In the genomic region with DNA sequence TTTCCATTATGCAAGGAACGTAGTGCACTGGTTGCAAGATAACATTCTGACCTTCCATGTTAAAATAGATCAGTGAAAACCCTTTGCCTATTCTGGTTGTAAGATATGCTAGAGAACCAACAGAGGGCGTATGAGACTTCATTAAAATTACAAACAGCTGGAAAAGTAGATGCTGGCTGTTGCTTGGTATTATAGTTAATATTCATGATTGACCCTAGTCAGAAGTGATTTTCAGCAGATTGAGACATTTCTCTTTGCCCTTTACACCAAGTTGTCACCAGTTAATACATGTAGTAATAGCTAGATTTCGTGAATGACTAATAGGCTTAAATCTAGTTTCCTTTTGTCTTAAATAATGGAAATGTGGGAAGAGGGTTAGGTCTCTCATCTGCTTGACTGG, we compare ENCODE assay signal across 8 cellular contexts. TPM values are rescaled to one million over a fixed set of nuclear protein-coding genes. Genes with fewer than 3 reads are reported as not detected.
DNase-seq lines count a peak whose midpoint lies in the region; ATAC-seq and TF ChIP-seq lines count a peak whose summit lies in the region.

No MANE protein-coding gene starts in this region.

- in situ Hi-C loops in SK-MEL-5 (cut with HindIII; ENCODE audit: low pct_unique_long_range_greater_than_20kb, low sequenced_read_pairs) = no loop called here

- peak; percentile 52 for TF ChIP-seq CTCF in fibroblast of pulmonary artery (IDR thresholded peaks at IDR 0.05; ENCODE audit: low read length, missing control alignments)

- DNase-seq in A172 (ENCODE audit: low spot score) = peak; percentile 38
- peak; percentile 57 for DNase-seq in ELR (ENCODE audit: low read depth)
- peak; percentile 57 for DNase-seq in SK-MEL-5 (ENCODE audit: low read depth, low spot score)
- DNase-seq in fibroblast of pulmonary artery (ENCODE audit: low read depth) = peak; percentile 40
- DNase-seq in hippocampal formation (lab: John Stamatoyannopoulos, UW) = no peak
- no peak for DNase-seq in NCI-H446 (lab: John Stamatoyannopoulos, UW)
- no peak for DNase-seq in NCI-H446 treated with DMSO at 0.1 percent for 48 hours (lab: John Stamatoyannopoulos, UW)

- no peak for ATAC-seq in GM21526 (IDR thresholded peaks at IDR 0.05; ENCODE audit: low FRiP score, unreplicated experiment)

- no peak overlapping the region for H3K4me3 ChIP-seq in fibroblast of pulmonary artery (replicated peaks; ENCODE audit: low read depth, low read length)

RNA-seq across cellular contexts. Expression of gene FGF18, which starts 13.8 kb away (rescaled TPM):
- total RNA-seq in A172 (2014; rRNA removed; shearing (Covaris generic)) = 0.14 and 1.1 TPM in 2 replicates
- not detected in 2 replicates for total RNA-seq in SK-MEL-5 (2014; rRNA removed; shearing (Covaris generic))
- 0.04 TPM in 1 of 2 replicates, not detected in the other for polyA plus RNA-seq in SK-MEL-5 (2015; cell fraction: cytosol; rRNA removed)
- polyA plus RNA-seq in SK-MEL-5 (2015; cell fraction: nucleus; rRNA removed) = 0.73 TPM in 1 of 2 replicates, not detected in the other

RNA-seq across cellular contexts. Expression of gene NPM1, which starts 18.0 kb away (rescaled TPM):
- total RNA-seq in A172 (2014; rRNA removed; shearing (Covaris generic)) = 2,482 and 3,666 TPM in 2 replicates
- total RNA-seq in SK-MEL-5 (2014; rRNA removed; shearing (Covaris generic)) = 3,487 and 3,786 TPM in 2 replicates
- 3,077 and 3,459 TPM in 2 replicates for polyA plus RNA-seq in SK-MEL-5 (2015; cell fraction: cytosol; rRNA removed)
- polyA plus RNA-seq in SK-MEL-5 (2015; cell fraction: nucleus; rRNA removed) = 1,553 and 1,691 TPM in 2 replicates

Comparison
In these comparisons a context has a peak if more than half of its experiments do, and no peak if none do; other contexts are left out.
1. DNase-seq: peak in A172 (single experiment), ELR (single experiment), SK-MEL-5 (single experiment) and fibroblast of pulmonary artery (single experiment); none in hippocampal formation (0 of 2), NCI-H446 (0 of 2) and NCI-H446 treated with DMSO at 0.1 percent for 48 hours (single experiment).